8 cellular contexts compared by ENCODE assay signal in the genomic region with DNA sequence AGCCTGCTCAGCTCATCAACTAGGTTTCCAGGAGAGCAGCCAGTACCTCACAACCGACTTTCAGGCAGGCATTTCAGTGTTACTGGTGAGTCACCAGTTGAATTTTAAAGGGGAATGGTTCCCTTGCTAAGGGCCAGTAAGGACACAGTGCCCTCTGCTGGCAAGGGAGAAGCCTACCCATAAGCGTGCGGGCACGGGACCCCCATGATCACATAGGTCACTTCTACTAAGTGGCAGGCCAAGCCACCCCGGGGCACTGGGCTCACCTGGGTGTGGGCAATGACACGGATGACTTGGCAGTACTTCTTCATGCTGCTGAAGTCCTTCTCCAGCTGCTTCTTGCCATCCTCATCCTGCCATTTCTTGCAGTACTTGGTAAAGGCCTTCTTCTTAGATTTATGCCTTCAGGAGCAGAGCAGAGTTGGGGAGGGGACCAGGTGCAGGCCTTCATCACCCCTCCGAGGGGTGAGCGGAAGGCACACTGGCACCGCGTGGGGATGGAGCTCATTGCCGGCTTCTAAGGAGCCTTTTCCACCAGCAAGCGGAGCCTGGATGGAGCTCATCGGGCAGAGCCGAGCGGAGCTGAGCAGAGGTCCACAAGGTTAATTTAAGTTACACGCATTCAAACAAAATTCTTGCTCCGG. TPM values are rescaled to one million over a fixed set of nuclear protein-coding genes. Genes with fewer than 3 reads are reported as not detected.
A peak's percentile ranks its signal among the peaks of the same experiment; 100 is the strongest.
DNase-seq lines count a peak whose midpoint lies in the region; ATAC-seq and TF ChIP-seq lines count a peak whose summit lies in the region.

No MANE protein-coding gene starts in this region.

- ATAC-seq in HG03045 (IDR thresholded peaks at IDR 0.05; ENCODE audit: unreplicated experiment): no peak

- H3K4me3 ChIP-seq in fibroblast of mammary gland (ENCODE audit: control insufficient read depth, low read depth, low read length) (peak overlapping the region; percentile 99), neural cell (ENCODE audit: low read length) (peak overlapping the region; percentile 82)

- H3K9me3 ChIP-seq in neural cell (ENCODE audit: low read length): no peaks in the 10 kb centered on the region

- H2AFZ ChIP-seq in neural cell (ENCODE audit: low read depth, low read length): no peak overlapping the region

- peak overlapping the region; percentile 48 to 53 for H3K4me3 Mint-ChIP-seq in CD14-positive monocyte
- H3K4me3 Mint-ChIP-seq in stimulated activated naive CD8-positive, alpha-beta T cell treated with anti-CD3 and anti-CD28 coated beads, Interleukin-15, Interleukin-2, amounts not matched to agents 100 ng/mL and 50 ng/mL, for 24 hours: peak overlapping the region; percentile 99

- TF ChIP-seq EP300 in neural cell (conservative IDR thresholded peaks at IDR 0.05; ENCODE audit: poor library complexity, severe bottlenecking): no peak

- H3K27ac Mint-ChIP-seq in CD14-positive monocyte: peak overlapping the region in 6 of 7 donors; percentile 25 to 88 (median 72)
- peak overlapping the region; percentile 100 for H3K27ac Mint-ChIP-seq in stimulated activated naive CD8-positive, alpha-beta T cell treated with anti-CD3 and anti-CD28 coated beads, Interleukin-15, Interleukin-2, amounts not matched to agents 100 ng/mL and 50 ng/mL, for 24 hours

- peak; percentile 79 for TF ChIP-seq RAD21 in neural cell (conservative IDR thresholded peaks at IDR 0.05)

- no peaks in the 10 kb centered on the region for H3K27me3 ChIP-seq in neural cell (ENCODE audit: insufficient read depth, low read depth, low read length)

- H3K36me3 ChIP-seq in neural cell (ENCODE audit: insufficient read depth, low read length): peaks cover 12% of the 10 kb centered on the region

- intact Hi-C loops in CD14-positive monocyte (cut with micrococcal nuclease): loop anchor here in 1 of 2 donors (5.0 to 10.0 kb wide), 2 partner anchors 216 to 728 kb away; partner anchors contain the start of gene RPS19BP1

- peaks cover 41% of the 10 kb centered on the region for H3K4me1 Mint-ChIP-seq in CD14-positive monocyte
- peaks cover 67% of the 10 kb centered on the region for H3K4me1 Mint-ChIP-seq in stimulated activated naive CD8-positive, alpha-beta T cell treated with anti-CD3 and anti-CD28 coated beads, Interleukin-15, Interleukin-2, amounts not matched to agents 100 ng/mL and 50 ng/mL, for 24 hours (ENCODE audit: low read depth)

- peaks cover 0 to 2% (median 0%) of the 10 kb centered on the region in 7 donors for H3K9me3 Mint-ChIP-seq in CD14-positive monocyte
- no peaks in the 10 kb centered on the region for H3K9me3 Mint-ChIP-seq in stimulated activated naive CD8-positive, alpha-beta T cell treated with anti-CD3 and anti-CD28 coated beads, Interleukin-15, Interleukin-2, amounts not matched to agents 100 ng/mL and 50 ng/mL, for 24 hours

- H3F3A ChIP-seq in neural cell (ENCODE audit: insufficient read depth, low read length, poor library complexity, severe bottlenecking): no peaks in the 10 kb centered on the region

- no peak overlapping the region for H3K9ac ChIP-seq in neural cell (ENCODE audit: low read length)

- no peak overlapping the region for H3K4me2 ChIP-seq in neural cell (ENCODE audit: low read length)

- no peak overlapping the region for H3K27ac ChIP-seq in neural cell (ENCODE audit: low read length)

- DNase-seq in CD14-positive monocyte (ENCODE audit: low spot score) (peak; percentile 82), HT-29 (ENCODE audit: low spot score) (peak; percentile 80), RPMI7951 (ENCODE audit: low read depth) (peak; percentile 91), activated T-helper 1 cell treated with Interleukin-2 at 50 U/mL for 16 hours (ENCODE audit: low read depth) (peak; percentile 60), fibroblast of mammary gland (ENCODE audit: low read depth) (peak; percentile 94)

- peaks cover 0 to 7% (median 0%) of the 10 kb centered on the region in 3 donors for H3K27me3 Mint-ChIP-seq in CD14-positive monocyte (ENCODE audit: low read depth in 3 of 3)
- peaks cover 4% of the 10 kb centered on the region for H3K27me3 Mint-ChIP-seq in stimulated activated naive CD8-positive, alpha-beta T cell treated with anti-CD3 and anti-CD28 coated beads, Interleukin-15, Interleukin-2, amounts not matched to agents 100 ng/mL and 50 ng/mL, for 24 hours

- H3K79me2 ChIP-seq in neural cell (replicated peaks; ENCODE audit: insufficient read depth, low read length): peaks cover 27% of the 10 kb centered on the region

- H3K9me2 ChIP-seq in neural cell (ENCODE audit: insufficient read depth, low read length): no peaks in the 10 kb centered on the region

- peak; percentile 97 for TF ChIP-seq CTCF in CD14-positive monocyte (IDR thresholded peaks at IDR 0.05)
- TF ChIP-seq CTCF in fibroblast of mammary gland (conservative IDR thresholded peaks at IDR 0.05; ENCODE audit: control insufficient read depth, insufficient read depth, low read depth, low read length): peak; percentile 96
- TF ChIP-seq CTCF in neural cell (IDR thresholded peaks at IDR 0.05; ENCODE audit: poor library complexity, severe bottlenecking): peak; percentile 80

- peaks cover 62 to 68% of the 10 kb centered on the region in 2 donors for H3K36me3 Mint-ChIP-seq in CD14-positive monocyte
- H3K36me3 Mint-ChIP-seq in stimulated activated naive CD8-positive, alpha-beta T cell treated with anti-CD3 and anti-CD28 coated beads, Interleukin-15, Interleukin-2, amounts not matched to agents 100 ng/mL and 50 ng/mL, for 24 hours (ENCODE audit: low read depth): peaks cover 82% of the 10 kb centered on the region

- H4K20me1 ChIP-seq in neural cell (ENCODE audit: insufficient read depth): peaks cover 17% of the 10 kb centered on the region

TF ChIP-seq in neural cell, 6 proteins besides CTCF, POLR2A, EP300 and RAD21:
- TF ChIP-seq POLR2AphosphoS5 (IDR thresholded peaks at IDR 0.05) (no peak), TAF1 (IDR thresholded peaks at IDR 0.05; ENCODE audit: low read depth) (no peak), EZH2 (IDR thresholded peaks at IDR 0.05; ENCODE audit: borderline replicate concordance, insufficient read depth, low read length, poor library complexity, severe bottlenecking) (no peak), SMC3 (conservative IDR thresholded peaks at IDR 0.05; ENCODE audit: poor library complexity) (peak; percentile 81)

RNA-seq across cellular contexts. Expression of gene RPL3, which starts 2.9 kb away (rescaled TPM):
- polyA plus RNA-seq in CD14-positive monocyte (100 to 1,000 TPM; 604 to 698 TPM), neural cell (1,527 and 1,646 TPM in 2 replicates)
- 2,060 and 2,152 TPM in 2 replicates for total RNA-seq in HT-29 (2014; rRNA removed; shearing (Covaris generic))
- 1,170 and 1,583 TPM in 2 replicates for total RNA-seq in RPMI7951 (2014; rRNA removed; shearing (Covaris generic))
- polyA minus RNA-seq in neural cell: 1,279 and 1,307 TPM in 2 replicates

RNA-seq across cellular contexts. Expression of gene SYNGR1, which starts 33.2 kb away (rescaled TPM):
- polyA plus RNA-seq in CD14-positive monocyte: 10 to 100 TPM; 18.0 to 39.6 TPM
- not detected in 2 replicates for total RNA-seq in HT-29 (2014; rRNA removed; shearing (Covaris generic))
- total RNA-seq in RPMI7951 (2014; rRNA removed; shearing (Covaris generic)): 7.0 and 14.8 TPM in 2 replicates
- polyA plus RNA-seq in neural cell: 68.4 and 85.4 TPM in 2 replicates
- 88.6 and 92.4 TPM in 2 replicates for polyA minus RNA-seq in neural cell
